In genomic region chr5:75335952-75336624, GRCh38 we compare ENCODE assay signal across 8 cellular contexts. TPM values are rescaled to one million over a fixed set of nuclear protein-coding genes. Genes with fewer than 3 reads are reported as not detected.
DNase-seq lines count a peak whose midpoint lies in the region; ATAC-seq and TF ChIP-seq lines count a peak whose summit lies in the region.

No MANE protein-coding gene starts in this region.

- H3K4me1 ChIP-seq in HAP-1 (peaks cover 24% of the 10 kb centered on the region), heart right ventricle (peaks cover 2 to 24% (median 18%) of the 10 kb centered on the region in 9 donors), trophoblast cell (ENCODE audit: control insufficient read depth in 1 of 2, insufficient read depth in 2 of 2, low read length in 2 of 2) (no peaks in the 10 kb centered on the region)

- H4K12ac ChIP-seq in trophoblast cell (ENCODE audit: low read depth, low read length) = peak overlapping the region; percentile 20

- no peak overlapping the region for H2AK5ac ChIP-seq in trophoblast cell (ENCODE audit: low read length)

- peak overlapping the region; percentile 21 for H2BK12ac ChIP-seq in trophoblast cell (ENCODE audit: low read length)

- peak overlapping the region; percentile 54 for H2AFZ ChIP-seq in trophoblast cell (ENCODE audit: insufficient read depth, low read length, poor library complexity)

- H3K23ac ChIP-seq in trophoblast cell (ENCODE audit: low read length) = no peak overlapping the region

- H3K18ac ChIP-seq in trophoblast cell (ENCODE audit: low read length) = peak overlapping the region; percentile 46

- intact Hi-C loops in heart right ventricle (cut with DNase I) = loop anchor here in 6 of 10 donors (2.0 to 10.0 kb wide), 9 partner anchors 99 to 346 kb away; partner anchors contain the start of genes ANKRD31 (in 6 of the 6), CERT1 (in 2 of the 6), GCNT4 (in 2 of the 6) and POLK (in 2 of the 6)

- no peaks in the 10 kb centered on the region for H3K9me3 Mint-ChIP-seq in stimulated activated naive CD8-positive, alpha-beta T cell treated with anti-CD3 and anti-CD28 coated beads, Interleukin-15, amount 100 ng/mL, for 72 hours

- H3K79me1 ChIP-seq in trophoblast cell (ENCODE audit: low read length) = peaks cover 11% of the 10 kb centered on the region

- peak; percentile 17 to 61 (median 44) for ATAC-seq in heart right ventricle
- ATAC-seq in HG03108 (IDR thresholded peaks at IDR 0.05; ENCODE audit: unreplicated experiment) = no peak
- ATAC-seq in stimulated activated naive CD8-positive, alpha-beta T cell treated with anti-CD3 and anti-CD28 coated beads, Interleukin-15, amount 100 ng/mL, for 72 hours = no peak

- peaks cover 32% of the 10 kb centered on the region for H3K4me1 Mint-ChIP-seq in stimulated activated naive CD8-positive, alpha-beta T cell treated with anti-CD3 and anti-CD28 coated beads, Interleukin-15, amount 100 ng/mL, for 72 hours

- H3K36me3 ChIP-seq in HAP-1 (replicated peaks) = no peaks in the 10 kb centered on the region
- H3K36me3 ChIP-seq in heart right ventricle = peaks cover 0 to 5% (median 0%) of the 10 kb centered on the region in 9 donors
- no peaks in the 10 kb centered on the region for H3K36me3 ChIP-seq in trophoblast cell (ENCODE audit: control insufficient read depth in 1 of 2, insufficient read depth in 2 of 2, low read length in 2 of 2)

- peak overlapping the region; percentile 60 for H2BK120ac ChIP-seq in trophoblast cell (ENCODE audit: insufficient read depth, low read length, poor library complexity)

- DNase-seq in DMS53 treated with DMSO at 0.1 percent for 48 hours (lab: John Stamatoyannopoulos, UW; ENCODE audit: unreplicated experiment) (peak; percentile 81), HAP-1 (ENCODE audit: low spot score in 2 of 2) (peak; percentile 68 to 84), NCI-H2171 treated with DMSO at 0.1 percent for 48 hours (lab: John Stamatoyannopoulos, UW) (peak; percentile 79), heart right ventricle (peak in 1 of 2 donors; percentile 24), trophoblast cell (peak; percentile 85 to 86)
- peak; percentile 4 for DNase-seq in activated T-helper 9 cell treated with anti-CD3 and anti-CD28 coated beads, Interleukin-2, amount 50 U/mL, for 16 hours (ENCODE audit: low read depth)
- no peak for DNase-seq in stimulated activated naive CD8-positive, alpha-beta T cell treated with anti-CD3 and anti-CD28 coated beads, Interleukin-15, amount 100 ng/mL, for 72 hours

- peak overlapping the region; percentile 55 for H4K8ac ChIP-seq in trophoblast cell (ENCODE audit: low read depth, low read length)

- peak overlapping the region; percentile 27 for H3K14ac ChIP-seq in trophoblast cell (ENCODE audit: low read length)

- H3K4me3 ChIP-seq in HAP-1 (peak overlapping the region; percentile 81), heart right ventricle (peak overlapping the region; percentile 23 to 99 (median 90)), trophoblast cell (ENCODE audit: low read depth, low read length) (peak overlapping the region; percentile 64)

- H3K4ac ChIP-seq in trophoblast cell (ENCODE audit: low read depth, low read length) = peak overlapping the region; percentile 35

- H3K79me2 ChIP-seq in trophoblast cell (ENCODE audit: control insufficient read depth, insufficient read depth, low read length, poor library complexity) = peaks cover 13% of the 10 kb centered on the region

- no peak overlapping the region for H3K4me3 Mint-ChIP-seq in stimulated activated naive CD8-positive, alpha-beta T cell treated with anti-CD3 and anti-CD28 coated beads, Interleukin-15, amount 100 ng/mL, for 72 hours

- peak overlapping the region; percentile 70 for H2BK5ac ChIP-seq in trophoblast cell (ENCODE audit: low read depth, low read length, poor library complexity)

- no peaks in the 10 kb centered on the region for H3K27me3 Mint-ChIP-seq in stimulated activated naive CD8-positive, alpha-beta T cell treated with anti-CD3 and anti-CD28 coated beads, Interleukin-15, amount 100 ng/mL, for 72 hours

- no peaks in the 10 kb centered on the region for H3K9me3 ChIP-seq in HAP-1
- H3K9me3 ChIP-seq in heart right ventricle = no peaks in the 10 kb centered on the region
- no peaks in the 10 kb centered on the region for H3K9me3 ChIP-seq in trophoblast cell (ENCODE audit: insufficient read depth, low read depth, low read length)

- H3K27me3 ChIP-seq in HAP-1 (ENCODE audit: low read depth) (no peaks in the 10 kb centered on the region), heart right ventricle (no peaks in the 10 kb centered on the region), trophoblast cell (ENCODE audit: insufficient read depth, low read length) (no peaks in the 10 kb centered on the region)

- peak overlapping the region; percentile 89 for H3K4me2 ChIP-seq in trophoblast cell (ENCODE audit: low read length)

- peak overlapping the region; percentile 78 for H4K91ac ChIP-seq in trophoblast cell (ENCODE audit: low read depth, low read length)

- TF ChIP-seq CTCF in heart right ventricle (IDR thresholded peaks at IDR 0.05) = peak in 4 of 9 donors; percentile 6 to 50 (median 19)

- H3K27ac ChIP-seq in heart right ventricle (peak overlapping the region in 9 of 10 donors; percentile 66 to 95 (median 89)), trophoblast cell (ENCODE audit: low read depth, low read length) (peak overlapping the region; percentile 91)

- in situ Hi-C loops in HAP-1 (cut with MboI; ENCODE audit: low sequenced_read_pairs) = loop anchor here (5.0 kb wide), 1 partner anchor 284 kb away; the partner anchor contains the start of gene GCNT4

- peak overlapping the region; percentile 75 for H3K9ac ChIP-seq in trophoblast cell (ENCODE audit: low read length)

- no peak overlapping the region for H3K27ac Mint-ChIP-seq in stimulated activated naive CD8-positive, alpha-beta T cell treated with anti-CD3 and anti-CD28 coated beads, Interleukin-15, amount 100 ng/mL, for 72 hours

- WGBS in heart right ventricle, 2 donors = 13 to 15% methylated on average over 13 of the region's 13 CpGs
- WGBS in trophoblast cell (ENCODE audit: extremely low coverage, insufficient coverage, insufficient read length) = 100% methylated on average over 2 of the region's 13 CpGs

RNA-seq across cellular contexts. Expression of gene HMGCR, which starts 0.9 kb away (rescaled TPM):
- 10 to 100 TPM in 9 of 10 donors, 1 to 10 TPM in 1; 9.8 to 16.3 (median 11.4) TPM for total RNA-seq in heart right ventricle
- 1 to 10 TPM; 1.9 to 6.0 TPM for polyA plus RNA-seq in heart right ventricle
- 133 and 134 TPM in 2 replicates for polyA plus RNA-seq in trophoblast cell (2013)

Comparison
In these comparisons a context has a peak if more than half of its experiments do, and no peak if none do; other contexts are left out.
1. DNase-seq: peak in DMS53 treated with DMSO at 0.1 percent for 48 hours (single experiment), HAP-1 (2 of 2), NCI-H2171 treated with DMSO at 0.1 percent for 48 hours (single experiment), activated T-helper 9 cell treated with anti-CD3 and anti-CD28 coated beads, Interleukin-2, amount 50 U/mL, for 16 hours (single experiment) and trophoblast cell (2 of 2); none in stimulated activated naive CD8-positive, alpha-beta T cell treated with anti-CD3 and anti-CD28 coated beads, Interleukin-15, amount 100 ng/mL, for 72 hours (0 of 2).
2. ATAC-seq: peak in heart right ventricle (8 of 8); none in HG03108 (single experiment) and stimulated activated naive CD8-positive, alpha-beta T cell treated with anti-CD3 and anti-CD28 coated beads, Interleukin-15, amount 100 ng/mL, for 72 hours (single experiment).
3. Peak in every context shown above with its lines, with median percentiles within 50 percentile points of each other: H3K4me3 ChIP-seq.